In the genomic region with DNA sequence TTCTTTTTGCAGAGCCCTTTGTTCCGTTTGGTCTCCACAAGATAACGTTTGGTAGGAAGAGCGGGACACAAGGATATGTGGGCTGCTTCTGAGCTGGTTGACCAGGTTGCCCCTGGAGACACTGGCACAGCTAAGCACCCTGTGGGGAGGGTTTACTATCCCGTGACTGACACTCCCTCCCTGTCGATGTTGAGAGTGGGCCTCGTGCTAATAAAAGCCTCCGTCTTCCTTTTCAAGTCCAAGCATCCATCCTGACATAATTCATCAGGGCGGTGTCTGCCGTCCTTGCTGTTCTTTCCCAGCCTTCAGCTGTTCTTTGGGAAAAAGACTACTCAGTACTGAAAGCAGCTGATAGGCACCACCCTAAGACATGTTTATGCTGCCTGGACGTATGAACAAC, we compare ENCODE assay signal across 1 cellular context.
TF ChIP-seq lines count a peak whose summit lies in the region.

No MANE protein-coding gene starts in this region.

TF ChIP-seq in IMR-90, 13 proteins besides CTCF, POLR2A, EP300 and RAD21:
- no peak for TF ChIP-seq SMC3 (IDR thresholded peaks at IDR 0.05; ENCODE audit: low read depth, low read length)
- TF ChIP-seq NFE2L2 (IDR thresholded peaks at IDR 0.05; ENCODE audit: low read depth, low read length), result no peak
- no peak for TF ChIP-seq MXI1 (IDR thresholded peaks at IDR 0.05; ENCODE audit: borderline replicate concordance, low read depth, low read length)
